9 cellular contexts compared by ENCODE assay signal in the genomic region with DNA sequence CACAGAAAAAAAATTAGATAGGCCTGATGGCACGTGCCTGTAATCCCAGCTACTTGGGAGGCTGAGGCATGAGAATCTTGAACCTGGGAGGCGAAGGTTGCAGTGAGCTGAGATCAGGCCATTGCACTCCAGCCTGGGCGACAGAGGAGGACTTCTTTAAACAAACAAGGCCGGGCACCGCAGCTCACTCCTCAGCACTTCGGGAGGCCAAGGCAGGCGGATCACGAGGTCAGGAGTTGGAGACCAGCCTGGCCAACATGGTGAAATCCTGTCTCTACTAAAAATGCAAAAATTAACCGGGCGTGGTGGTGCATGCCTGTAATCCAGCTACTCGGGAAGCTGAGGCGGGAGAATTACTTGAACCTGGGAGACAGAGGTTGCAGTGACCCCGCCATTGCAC. TPM values are rescaled to one million over a fixed set of nuclear protein-coding genes. Genes with fewer than 3 reads are reported as not detected.
DNase-seq lines count a peak whose midpoint lies in the region; ATAC-seq and TF ChIP-seq lines count a peak whose summit lies in the region.
"Not testable (repeated sequence)": the region's sequence is repeated elsewhere in the genome, so short reads cannot be mapped to it uniquely, and the experiment has no call there.
"Had no signal": no experiment of that assay in that cellular context is flagged by ENCODE, and none has a peak within 500 bp of the region (broad histone marks: within the 10 kb centered on the region; RNA-seq: fewer than 3 reads in every experiment).

No MANE protein-coding gene starts in this region.

- peaks cover 32% of the 10 kb centered on the region for H3K4me1 Mint-ChIP-seq in CD8-positive, alpha-beta T cell (ENCODE audit: low read depth)
- peaks cover 35% of the 10 kb centered on the region for H3K4me1 Mint-ChIP-seq in activated CD4-positive, alpha-beta T cell treated with anti-CD3 and anti-CD28 coated beads, Interleukin-2, amount 10 ng/mL, durations not matched to agents 7 days and 5 days
- peaks cover 19% of the 10 kb centered on the region for H3K4me1 Mint-ChIP-seq in neural crest cell
- not testable (repeated sequence) for H3K4me1 Mint-ChIP-seq in type B pancreatic cell (ENCODE audit: unreplicated experiment)

- intact Hi-C loops in CD8-positive, alpha-beta T cell (cut with DNase I, micrococcal nuclease) = loop anchor here (5.0 to 10.0 kb wide), 5 partner anchors 243 to 1289 kb away; a partner anchor contains a TSS
- intact Hi-C loops in left lung (cut with DNase I) = not testable (repeated sequence)

- not testable (repeated sequence) for H3K4me3 ChIP-seq in CD8-positive, alpha-beta T cell (ENCODE audit: low read depth, low read length); left lung; lung

- peak overlapping the region; percentile 82 for H3K27ac Mint-ChIP-seq in CD8-positive, alpha-beta T cell
- H3K27ac Mint-ChIP-seq in activated CD4-positive, alpha-beta T cell treated with anti-CD3 and anti-CD28 coated beads, Interleukin-2, amount 10 ng/mL, durations not matched to agents 7 days and 5 days = peak overlapping the region; percentile 9
- not testable (repeated sequence) for H3K27ac Mint-ChIP-seq in neural crest cell (ENCODE audit: unreplicated experiment); type B pancreatic cell

- H3K9me3 ChIP-seq in CD8-positive, alpha-beta T cell (ENCODE audit: low read length); left lung; lung (ENCODE audit: control insufficient read depth in 2 of 2, insufficient read depth in 1 of 2, low read length in 1 of 2): not testable (repeated sequence)

- not testable (repeated sequence) for H3K27ac ChIP-seq in CD8-positive, alpha-beta T cell (ENCODE audit: low read depth, low read length)
- peak overlapping the region; percentile 62 to 65 for H3K27ac ChIP-seq in left lung
- peak overlapping the region in 1 of 2 donors; percentile 61 for H3K27ac ChIP-seq in lung (ENCODE audit: low read depth in 1 of 2, low read length in 1 of 2)

- H3K27me3 Mint-ChIP-seq in CD8-positive, alpha-beta T cell (ENCODE audit: low read depth); activated CD4-positive, alpha-beta T cell treated with anti-CD3 and anti-CD28 coated beads, Interleukin-2, amount 10 ng/mL, durations not matched to agents 7 days and 5 days; neural crest cell (ENCODE audit: low read depth); type B pancreatic cell: not testable (repeated sequence)

- CTCF ChIA-PET in CD8-positive, alpha-beta T cell (lab: Charles Lee) = not testable (repeated sequence)
- CTCF ChIA-PET in activated CD4-positive, alpha-beta T cell treated with anti-CD3 and anti-CD28 coated beads, Interleukin-2, amount 10 ng/mL, durations not matched to agents 7 days and 5 days (lab: Charles Lee) = interaction anchor here (1.5 kb wide), 1 partner anchor 313 kb away, joined by 3 read pairs; no protein-coding TSS in a partner anchor

- H3K36me3 ChIP-seq in CD8-positive, alpha-beta T cell (ENCODE audit: insufficient read depth, low read length); left lung; lung (ENCODE audit: control insufficient read depth in 2 of 2, insufficient read depth in 2 of 2, low read length in 2 of 2): not testable (repeated sequence)

- not testable (repeated sequence) for H3K36me3 Mint-ChIP-seq in CD8-positive, alpha-beta T cell; activated CD4-positive, alpha-beta T cell treated with anti-CD3 and anti-CD28 coated beads, Interleukin-2, amount 10 ng/mL, durations not matched to agents 7 days and 5 days (ENCODE audit: low read depth); neural crest cell (ENCODE audit: low read depth); type B pancreatic cell

- peaks cover 20% of the 10 kb centered on the region for H3K4me1 ChIP-seq in CD8-positive, alpha-beta T cell (ENCODE audit: insufficient read depth, low read length)
- peaks cover 6 to 18% of the 10 kb centered on the region in 2 donors for H3K4me1 ChIP-seq in left lung
- not testable (repeated sequence) for H3K4me1 ChIP-seq in lung (ENCODE audit: control insufficient read depth in 2 of 2, insufficient read depth in 2 of 2, low read length in 2 of 2)

- DNase-seq in CD8-positive, alpha-beta T cell; activated CD4-positive, alpha-beta T cell treated with anti-CD3 and anti-CD28 coated beads, Interleukin-2, amount 10 ng/mL, durations not matched to agents 7 days and 5 days; left lung; neural crest cell (ENCODE audit: low read depth, low spot score); type B pancreatic cell (ENCODE audit: extremely low spot score, unreplicated experiment): not testable (repeated sequence)
- DNase-seq in lung (ENCODE audit: low spot score) = peak; percentile 46

- TF ChIP-seq CTCF in CD8-positive, alpha-beta T cell (IDR thresholded peaks at IDR 0.05); left lung (IDR thresholded peaks at IDR 0.05); lung (IDR thresholded peaks at IDR 0.05; ENCODE audit: control extremely low read depth, extremely low read depth); neural crest cell (conservative IDR thresholded peaks at IDR 0.05); type B pancreatic cell (conservative IDR thresholded peaks at IDR 0.05): not testable (repeated sequence)

- H3K27me3 ChIP-seq in CD8-positive, alpha-beta T cell (ENCODE audit: insufficient read depth, low read length); lung (ENCODE audit: control insufficient read depth, insufficient read depth): not testable (repeated sequence)
- peaks cover 0 to 11% of the 10 kb centered on the region in 2 donors for H3K27me3 ChIP-seq in left lung

- not testable (repeated sequence) for H3K9me3 Mint-ChIP-seq in CD8-positive, alpha-beta T cell; activated CD4-positive, alpha-beta T cell treated with anti-CD3 and anti-CD28 coated beads, Interleukin-2, amount 10 ng/mL, durations not matched to agents 7 days and 5 days; neural crest cell; type B pancreatic cell

- 64 to 82% methylated on average over 13 of the region's 13 CpGs for WGBS in lung, 2 donors

- not testable (repeated sequence) for H3K4me3 Mint-ChIP-seq in CD8-positive, alpha-beta T cell; activated CD4-positive, alpha-beta T cell treated with anti-CD3 and anti-CD28 coated beads, Interleukin-2, amount 10 ng/mL, durations not matched to agents 7 days and 5 days
- H3K4me3 Mint-ChIP-seq in neural crest cell (peak overlapping the region; percentile 80), type B pancreatic cell (peak overlapping the region; percentile 31)

- ATAC-seq in CD8-positive, alpha-beta T cell; left lung; lung (ENCODE audit: insufficient read depth, low FRiP score): not testable (repeated sequence)

- POLR2A ChIA-PET in CD8-positive, alpha-beta T cell (lab: Charles Lee) = interaction anchor here (1.6 kb wide), 1 partner anchor 305 kb away, joined by 3 read pairs; no protein-coding TSS in a partner anchor
- POLR2A ChIA-PET in activated CD4-positive, alpha-beta T cell treated with anti-CD3 and anti-CD28 coated beads, Interleukin-2, amount 10 ng/mL, durations not matched to agents 7 days and 5 days (lab: Charles Lee) = not testable (repeated sequence)

RNA-seq across cellular contexts. Expression of a gene that starts 26.8 kb away (rescaled TPM):
- 1 to 10 TPM; 8.4 to 8.9 TPM for total RNA-seq in CD8-positive, alpha-beta T cell
- 1 to 10 TPM; 8.3 to 9.2 TPM for total RNA-seq in activated CD4-positive, alpha-beta T cell treated with anti-CD3 and anti-CD28 coated beads, Interleukin-2, amount 10 ng/mL, durations not matched to agents 7 days and 5 days
- total RNA-seq in left lung (1 to 10 TPM; 8.1 to 9.5 TPM), lung (10 to 100 TPM in 1 of 2 donors, 1 to 10 TPM in 1; 4.7 to 13.9 TPM), neural crest cell (13.7 and 15.5 TPM in 2 replicates), type B pancreatic cell (ENCODE audit: low replicate concordance) (8.2 and 14.4 TPM in 2 replicates)
- polyA plus RNA-seq in lung = 1 to 10 TPM; 2.4 to 4.5 TPM

RNA-seq across cellular contexts. Expression of a gene that starts 43.9 kb away (rescaled TPM):
- total RNA-seq in CD8-positive, alpha-beta T cell = under 1 TPM in 1 of 2 experiments, not detected in 1; 0.33 TPM
- 1 to 10 TPM; 1.8 to 2.8 TPM for total RNA-seq in activated CD4-positive, alpha-beta T cell treated with anti-CD3 and anti-CD28 coated beads, Interleukin-2, amount 10 ng/mL, durations not matched to agents 7 days and 5 days
- total RNA-seq in left lung = 100 to 1,000 TPM; 171 to 283 TPM
- total RNA-seq in lung = 100 to 1,000 TPM in 1 of 2 donors, 10 to 100 TPM in 1; 25.2 to 227 TPM
- 100 to 1,000 TPM in 1 of 2 donors, 10 to 100 TPM in 1; 78.8 to 285 TPM for polyA plus RNA-seq in lung
- total RNA-seq in neural crest cell = 1.3 and 1.4 TPM in 2 replicates
- 2.9 and 5.3 TPM in 2 replicates for total RNA-seq in type B pancreatic cell (ENCODE audit: low replicate concordance)
- total RNA-seq: A172, B cell, HT-29 had no signal
